Comparison of ENCODE assay signal across 20 cellular contexts in the genomic region with DNA sequence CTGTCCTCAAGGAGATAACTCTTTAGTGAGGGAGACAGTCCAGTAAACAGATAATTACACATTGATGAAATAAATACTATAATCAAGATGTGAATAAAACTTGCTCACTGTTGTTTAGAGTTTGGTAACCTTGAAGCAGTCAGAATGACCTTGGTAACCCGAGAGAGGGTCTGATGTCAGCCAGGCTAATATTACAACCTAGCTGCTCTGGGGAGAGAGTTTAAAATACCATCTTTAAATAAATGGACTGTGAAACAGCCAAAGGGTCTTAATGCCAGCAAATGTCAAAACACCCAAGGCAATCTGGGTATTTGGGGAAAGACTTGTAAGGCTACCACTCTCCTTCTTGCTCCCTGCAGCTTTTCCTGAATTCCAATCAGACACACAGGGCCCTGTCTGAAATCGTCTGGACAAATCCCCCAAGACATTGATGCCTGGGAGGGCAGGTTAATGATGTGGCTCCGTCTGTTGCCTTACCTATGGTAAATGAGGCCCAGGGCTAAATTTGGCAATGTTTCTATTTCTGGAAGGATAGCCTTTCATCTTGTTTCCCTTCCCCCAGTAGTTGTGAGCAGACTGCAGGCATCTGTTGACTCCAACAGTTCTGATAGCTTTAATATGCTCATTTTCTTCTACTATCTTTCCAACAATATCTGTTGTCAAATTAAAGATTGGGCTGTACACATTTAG. TPM values are rescaled to one million over a fixed set of nuclear protein-coding genes. Genes with fewer than 3 reads are reported as not detected.
DNase-seq lines count a peak whose midpoint lies in the region; ATAC-seq and TF ChIP-seq lines count a peak whose summit lies in the region.
"Had no signal": no experiment of that assay in that cellular context is flagged by ENCODE, and none has a peak within 500 bp of the region (broad histone marks: within the 10 kb centered on the region; RNA-seq: fewer than 3 reads in every experiment).

No MANE protein-coding gene starts in this region.

- no peak overlapping the region for H2AFZ ChIP-seq in mesenchymal stem cell (ENCODE audit: low read depth, low read length)

- H3K56ac ChIP-seq in mesendoderm (ENCODE audit: low read length), result no peak overlapping the region

- no peaks in the 10 kb centered on the region for H3K4me1 Mint-ChIP-seq in activated CD8-positive, alpha-beta memory T cell treated with anti-CD3 and anti-CD28 coated beads, Interleukin-2, amount 10 ng/mL, durations not matched to agents 7 days and 5 days
- peaks cover 62% of the 10 kb centered on the region for H3K4me1 Mint-ChIP-seq in MCF 10A (ENCODE audit: insufficient read depth, unreplicated experiment)
- H3K4me1 Mint-ChIP-seq: CD4-positive, CD25-positive, alpha-beta regulatory T cell; memory B cell had no signal

- no peak overlapping the region for H4K5ac ChIP-seq in mesendoderm (ENCODE audit: low read length)

- no peak overlapping the region for H3K14ac ChIP-seq in mesenchymal stem cell (ENCODE audit: low read length in 2 of 2)

- peak; percentile 18 for DNase-seq in activated CD8-positive, alpha-beta memory T cell treated with anti-CD3 and anti-CD28 coated beads, Interleukin-2, amount 10 ng/mL, durations not matched to agents 7 days and 5 days
- no peak for DNase-seq in activated CD8-positive, alpha-beta memory T cell treated with anti-CD3 and anti-CD28 coated beads for 24 hours
- DNase-seq in MCF 10A (ENCODE audit: unreplicated experiment) (peak; percentile 30), mesenchymal stem cell (no peak), aorta (no peak), mesendoderm (no peak)
- DNase-seq in effector memory CD4-positive, alpha-beta T cell, result no peak
- DNase-seq in stimulated activated naive CD4-positive, alpha-beta T cell treated with Interleukin-2 at 50 U/mL for 16 hours (lab: John Stamatoyannopoulos, UW), result no peak
- DNase-seq: activated effector memory CD4-positive, alpha-beta T cell treated with Interleukin-2 at 50 U/mL for 16 hours; CD4-positive, CD25-positive, alpha-beta regulatory T cell; effector memory CD8-positive, alpha-beta T cell; H7; NCI-H1092 treated with DMSO at 0.1 percent for 48 hours; OCI-M1; ovary had no signal

- H3K36me3 ChIP-seq in mesenchymal stem cell (ENCODE audit: control insufficient read depth in 1 of 2, insufficient read depth in 2 of 2, low read depth in 1 of 2, low read length in 2 of 2) (no peaks in the 10 kb centered on the region), aorta (ENCODE audit: control insufficient read depth in 1 of 2, insufficient read depth in 2 of 2, low read length in 1 of 2) (no peaks in the 10 kb centered on the region), mesendoderm (ENCODE audit: control insufficient read depth, insufficient read depth, low read length) (no peaks in the 10 kb centered on the region)
- H3K36me3 ChIP-seq in effector memory CD4-positive, alpha-beta T cell (ENCODE audit: control insufficient read depth, insufficient read depth, low read length), result no peaks in the 10 kb centered on the region
- H3K36me3 ChIP-seq: ovary had no signal

- H3K9me3 ChIP-seq in mesenchymal stem cell (ENCODE audit: control insufficient read depth, low read length) (no peaks in the 10 kb centered on the region), aorta (ENCODE audit: control insufficient read depth, low read length) (no peaks in the 10 kb centered on the region)
- H3K9me3 ChIP-seq in effector memory CD4-positive, alpha-beta T cell (ENCODE audit: control insufficient read depth, low read length), result no peaks in the 10 kb centered on the region
- H3K9me3 ChIP-seq: ovary had no signal

- H3K27me3 Mint-ChIP-seq in activated CD8-positive, alpha-beta memory T cell treated with anti-CD3 and anti-CD28 coated beads, Interleukin-2, amount 10 ng/mL, durations not matched to agents 7 days and 5 days, result peaks cover 6% of the 10 kb centered on the region
- no peaks in the 10 kb centered on the region for H3K27me3 Mint-ChIP-seq in MCF 10A (ENCODE audit: insufficient read depth, unreplicated experiment)
- H3K27me3 Mint-ChIP-seq: CD4-positive, CD25-positive, alpha-beta regulatory T cell; effector memory CD8-positive, alpha-beta T cell had no signal

- H3K4me2 ChIP-seq in mesenchymal stem cell (ENCODE audit: low read length, poor library complexity, severe bottlenecking), result no peak overlapping the region
- no peak overlapping the region for H3K4me2 ChIP-seq in mesendoderm (ENCODE audit: low read length)

- H3K4me3 ChIP-seq in mesenchymal stem cell (ENCODE audit: insufficient read depth in 1 of 2, low read depth in 1 of 2, low read length in 2 of 2) (no peak overlapping the region), aorta (ENCODE audit: low read length in 2 of 2) (no peak overlapping the region), mesendoderm (ENCODE audit: low read length) (no peak overlapping the region)
- H3K4me3 ChIP-seq in effector memory CD4-positive, alpha-beta T cell (ENCODE audit: insufficient read depth, low read depth, low read length, poor library complexity, severe bottlenecking), result no peak overlapping the region
- H3K4me3 ChIP-seq: GM12878, ovary had no signal

- H4K8ac ChIP-seq in mesenchymal stem cell (ENCODE audit: low read length) (no peak overlapping the region), mesendoderm (ENCODE audit: low read depth, low read length) (no peak overlapping the region)

- H3K4ac ChIP-seq in mesenchymal stem cell (ENCODE audit: low read depth in 1 of 2, low read length in 2 of 2), result no peak overlapping the region
- H3K4ac ChIP-seq in mesendoderm (ENCODE audit: low read depth, low read length), result no peak overlapping the region

- H3K79me1 ChIP-seq in mesenchymal stem cell (replicated peaks; ENCODE audit: low read length, poor library complexity, severe bottlenecking), result peaks cover 2% of the 10 kb centered on the region
- H3K79me1 ChIP-seq in mesendoderm (ENCODE audit: low read length), result no peaks in the 10 kb centered on the region

- H2AK5ac ChIP-seq in mesenchymal stem cell (ENCODE audit: low read length, severe bottlenecking), result peak overlapping the region; percentile 84
- H2AK5ac ChIP-seq in mesendoderm (ENCODE audit: low read length), result no peak overlapping the region

- no peak overlapping the region for H3K9ac ChIP-seq in mesenchymal stem cell (ENCODE audit: low read length)
- H3K9ac ChIP-seq in mesendoderm (ENCODE audit: low read length), result no peak overlapping the region

- no TSS peak for BruUV-seq in MCF 10A (replicated peaks; lab: Mats Ljungman, UMichigan)

- no peak overlapping the region for H4K91ac ChIP-seq in mesenchymal stem cell (ENCODE audit: low read length)

- H3K23ac ChIP-seq in mesenchymal stem cell (ENCODE audit: low read length in 2 of 2) (no peak overlapping the region), mesendoderm (ENCODE audit: low read length) (no peak overlapping the region)

- no peak for ATAC-seq in activated CD8-positive, alpha-beta memory T cell treated with anti-CD3 and anti-CD28 coated beads, Interleukin-2, amount 10 ng/mL, durations not matched to agents 7 days and 5 days
- no peak for ATAC-seq in aorta (ENCODE audit: low FRiP score)
- ATAC-seq: effector memory CD8-positive, alpha-beta T cell; GM12878 had no signal

- TF ChIP-seq CTCF in MCF 10A (IDR thresholded peaks at IDR 0.05; ENCODE audit: unreplicated experiment), result no peak

- H3K4me3 Mint-ChIP-seq in activated CD8-positive, alpha-beta memory T cell treated with anti-CD3 and anti-CD28 coated beads, Interleukin-2, amount 10 ng/mL, durations not matched to agents 7 days and 5 days, result no peak overlapping the region
- H3K4me3 Mint-ChIP-seq in MCF 10A (ENCODE audit: unreplicated experiment), result no peak overlapping the region
- H3K4me3 Mint-ChIP-seq: CD4-positive, CD25-positive, alpha-beta regulatory T cell; effector memory CD8-positive, alpha-beta T cell; memory B cell had no signal

- H2BK15ac ChIP-seq in mesenchymal stem cell (ENCODE audit: low read depth, poor library complexity, severe bottlenecking) (no peak overlapping the region), mesendoderm (replicated peaks; ENCODE audit: low read depth) (no peak overlapping the region)

- H3K27me3 ChIP-seq in mesenchymal stem cell (ENCODE audit: control insufficient read depth in 1 of 2, insufficient read depth in 1 of 2, low read length in 2 of 2) (no peaks in the 10 kb centered on the region), aorta (ENCODE audit: control insufficient read depth in 1 of 2, insufficient read depth in 2 of 2, low read length in 1 of 2) (no peaks in the 10 kb centered on the region), mesendoderm (ENCODE audit: insufficient read depth, low read length, poor library complexity) (no peaks in the 10 kb centered on the region)
- H3K27me3 ChIP-seq in effector memory CD4-positive, alpha-beta T cell (replicated peaks; ENCODE audit: control insufficient read depth, insufficient read depth, low read length, poor library complexity, severe bottlenecking), result no peaks in the 10 kb centered on the region
- H3K27me3 ChIP-seq: ovary had no signal

- peaks cover 7% of the 10 kb centered on the region for H3K4me1 ChIP-seq in mesenchymal stem cell (ENCODE audit: control insufficient read depth, insufficient read depth, low read depth, low read length)
- H3K4me1 ChIP-seq in aorta (ENCODE audit: control insufficient read depth in 1 of 2, insufficient read depth in 2 of 2, low read length in 2 of 2), result peaks cover 4 to 10% of the 10 kb centered on the region in 2 donors
- H3K4me1 ChIP-seq in effector memory CD4-positive, alpha-beta T cell (ENCODE audit: control insufficient read depth, insufficient read depth, low read length, poor library complexity, severe bottlenecking), result no peaks in the 10 kb centered on the region
- peaks cover 1% of the 10 kb centered on the region for H3K4me1 ChIP-seq in mesendoderm (ENCODE audit: control insufficient read depth, low read depth, low read length)

- H2BK120ac ChIP-seq in mesenchymal stem cell (ENCODE audit: low read depth, low read length) (no peak overlapping the region), mesendoderm (ENCODE audit: low read depth, low read length) (no peak overlapping the region)

- POLR2A ChIA-PET in MCF 10A (lab: Yijun Ruan, JAX), result interaction anchor here (8.9 kb wide), 1 partner anchor 16 kb away, joined by 137 read pairs; no protein-coding TSS in a partner anchor

- no peaks in the 10 kb centered on the region for H3K9me3 Mint-ChIP-seq in activated CD8-positive, alpha-beta memory T cell treated with anti-CD3 and anti-CD28 coated beads, Interleukin-2, amount 10 ng/mL, durations not matched to agents 7 days and 5 days (ENCODE audit: low read depth)
- no peaks in the 10 kb centered on the region for H3K9me3 Mint-ChIP-seq in MCF 10A (ENCODE audit: unreplicated experiment)
- H3K9me3 Mint-ChIP-seq: effector memory CD8-positive, alpha-beta T cell; memory B cell had no signal

- H3K79me2 ChIP-seq in mesendoderm (ENCODE audit: control insufficient read depth, insufficient read depth, low read length), result no peaks in the 10 kb centered on the region

- WGBS in mesenchymal stem cell, result 78% methylated on average over 3 of the region's 3 CpGs
- WGBS in aorta, 2 donors, result 8 to 13% methylated on average over 3 of the region's 3 CpGs
- no CpG with 5 or more reads among the region's 3 CpGs for WGBS in mesendoderm (ENCODE audit: extremely low coverage, insufficient coverage, low lambda C conversion rate)

- H3K18ac ChIP-seq in mesenchymal stem cell (ENCODE audit: low read depth in 1 of 2, low read length in 2 of 2) (peak overlapping the region in 1 of 2 experiments; percentile 35), mesendoderm (ENCODE audit: low read length) (no peak overlapping the region)

- no peaks in the 10 kb centered on the region for H3K36me3 Mint-ChIP-seq in activated CD8-positive, alpha-beta memory T cell treated with anti-CD3 and anti-CD28 coated beads, Interleukin-2, amount 10 ng/mL, durations not matched to agents 7 days and 5 days
- no peaks in the 10 kb centered on the region for H3K36me3 Mint-ChIP-seq in MCF 10A (ENCODE audit: insufficient read depth, unreplicated experiment)
- H3K36me3 Mint-ChIP-seq: CD4-positive, CD25-positive, alpha-beta regulatory T cell; memory B cell had no signal

- no peak overlapping the region for H3K27ac Mint-ChIP-seq in activated CD8-positive, alpha-beta memory T cell treated with anti-CD3 and anti-CD28 coated beads, Interleukin-2, amount 10 ng/mL, durations not matched to agents 7 days and 5 days
- H3K27ac Mint-ChIP-seq in MCF 10A (ENCODE audit: low read depth, unreplicated experiment), result peak overlapping the region; percentile 93
- H3K27ac Mint-ChIP-seq: effector memory CD8-positive, alpha-beta T cell; memory B cell had no signal

- CTCF ChIA-PET in activated CD8-positive, alpha-beta memory T cell treated with anti-CD3 and anti-CD28 coated beads, Interleukin-2, amount 10 ng/mL, durations not matched to agents 7 days and 5 days (lab: Charles Lee), result interaction anchor here (1.0 to 1.2 kb wide), 2 partner anchors 9 to 27 kb away, joined by 3 read pairs; no protein-coding TSS in a partner anchor
- CTCF ChIA-PET in MCF 10A (lab: Yijun Ruan, JAX), result interaction anchor here (0.8 to 3.5 kb wide), 4 partner anchors 8 to 81 kb away, joined by 3 to 23 read pairs (median 3); no protein-coding TSS in a partner anchor

- intact Hi-C loops in MCF 10A (cut with micrococcal nuclease) (no loop called here), aorta (cut with DNase I) (loop anchor here in 1 of 2 donors (5.0 to 10.0 kb wide), 2 partner anchors 36 to 742 kb away; no protein-coding TSS in a partner anchor)

- H2BK5ac ChIP-seq in mesenchymal stem cell (ENCODE audit: low read depth, low read length, poor library complexity, severe bottlenecking) (peak overlapping the region; percentile 22), mesendoderm (ENCODE audit: low read length) (no peak overlapping the region)

- peak overlapping the region; percentile 93 for H3K27ac ChIP-seq in mesenchymal stem cell (ENCODE audit: low read length, poor library complexity, severe bottlenecking)
- peak overlapping the region; percentile 81 to 86 for H3K27ac ChIP-seq in aorta (ENCODE audit: low read depth in 1 of 2, low read length in 2 of 2)
- no peak overlapping the region for H3K27ac ChIP-seq in effector memory CD4-positive, alpha-beta T cell (ENCODE audit: insufficient read depth, low read length, poor library complexity, severe bottlenecking)
- H3K27ac ChIP-seq in mesendoderm (ENCODE audit: low read depth, low read length), result no peak overlapping the region
- H3K27ac ChIP-seq: ovary had no signal

- no peak overlapping the region for H2BK12ac ChIP-seq in mesenchymal stem cell (ENCODE audit: low read length in 2 of 2)

RNA-seq across cellular contexts. Expression of gene ITGB6, which starts 42.9 kb away (rescaled TPM):
- total RNA-seq in activated CD8-positive, alpha-beta memory T cell treated with anti-CD3 and anti-CD28 coated beads, Interleukin-2, amount 10 ng/mL, durations not matched to agents 7 days and 5 days, result not detected
- 3.8 and 6.9 TPM in 2 replicates for total RNA-seq in MCF 10A (2022)
- 0.01 TPM for polyA plus RNA-seq in mesenchymal stem cell (2013, experiment 1 of 2)
- polyA plus RNA-seq in mesenchymal stem cell (2013, experiment 2 of 2), result 0.01 TPM
- total RNA-seq in aorta, result under 1 TPM in 1 of 2 donors, not detected in 1; 0.18 TPM
- under 1 TPM in 1 of 2 donors, not detected in 1; 0.88 TPM for polyA plus RNA-seq in aorta
- polyA plus RNA-seq in mesendoderm (2013, experiment 1 of 2), result not detected
- polyA plus RNA-seq in mesendoderm (2013, experiment 2 of 2), result not detected
- total RNA-seq: A673; activated CD8-positive, alpha-beta memory T cell treated with anti-CD3 and anti-CD28 coated beads for 36 hours; CD4-positive, CD25-positive, alpha-beta regulatory T cell; fibroblast of villous mesenchyme; GM12878; H7 had no signal
- polyA plus RNA-seq: CD4-positive, CD25-positive, alpha-beta regulatory T cell; ovary had no signal

Comparison
In these comparisons a context has a peak if more than half of its experiments do, and no peak if none do; other contexts are left out.
1. DNase-seq: peak in activated CD8-positive, alpha-beta memory T cell treated with anti-CD3 and anti-CD28 coated beads, Interleukin-2, amount 10 ng/mL, durations not matched to agents 7 days and 5 days (single experiment) and MCF 10A (single experiment); none in activated CD8-positive, alpha-beta memory T cell treated with anti-CD3 and anti-CD28 coated beads for 24 hours (single experiment), mesenchymal stem cell (single experiment), aorta (0 of 2), effector memory CD4-positive, alpha-beta T cell (0 of 3), mesendoderm (single experiment) and stimulated activated naive CD4-positive, alpha-beta T cell treated with Interleukin-2 at 50 U/mL for 16 hours (single experiment).
2. H3K27ac ChIP-seq: peak in mesenchymal stem cell (single experiment) and aorta (2 of 2); none in effector memory CD4-positive, alpha-beta T cell (single experiment) and mesendoderm (single experiment).